1 cellular context compared by ENCODE assay signal in the genomic region with DNA sequence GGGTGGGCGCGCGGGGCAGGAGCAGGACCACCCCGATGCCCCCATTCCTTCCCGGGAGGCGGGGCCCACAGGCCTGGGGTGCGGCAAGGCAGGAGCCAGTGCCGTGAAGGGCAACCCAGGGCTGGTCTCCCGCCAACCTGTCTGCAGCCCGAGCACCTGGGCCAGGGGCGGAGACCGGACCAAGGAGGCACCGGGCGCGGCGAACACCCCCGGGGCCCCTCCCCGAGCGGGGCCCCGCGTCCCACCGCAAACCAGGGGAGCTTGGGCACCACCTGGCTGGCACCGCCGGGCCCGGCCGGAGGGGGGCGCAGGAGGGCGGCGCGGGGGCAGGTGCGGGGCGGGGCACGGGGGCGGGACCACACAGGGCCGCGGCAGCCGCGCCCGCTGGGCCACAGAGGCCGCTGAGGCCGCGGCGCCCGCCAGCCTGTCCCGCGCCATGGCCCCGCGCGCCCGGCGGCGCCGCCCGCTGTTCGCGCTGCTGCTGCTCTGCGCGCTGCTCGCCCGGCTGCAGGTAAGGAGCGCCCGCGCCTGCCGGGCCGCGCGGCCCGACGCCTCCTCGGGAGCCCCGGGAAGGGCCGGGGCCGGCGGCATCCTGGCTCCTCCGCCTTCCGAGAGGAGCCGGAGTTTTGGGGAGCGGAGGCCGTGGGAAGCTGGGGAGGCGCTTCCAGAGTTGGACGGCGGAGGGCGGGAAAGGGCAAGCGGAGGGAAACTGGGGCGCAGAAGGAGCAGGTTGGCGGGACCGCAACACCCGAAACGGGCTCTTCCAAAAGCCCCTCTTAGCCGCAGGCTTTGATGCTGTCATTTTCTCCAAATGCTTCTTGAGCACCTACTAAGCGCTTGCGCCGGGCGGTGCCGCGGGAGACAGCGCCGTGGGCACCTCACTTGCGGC.
TF ChIP-seq lines count a peak whose summit lies in the region.

Gene TNFRSF11A, plus strand, starts transcription at position 394 of the 889 bp plus-strand sequence. Its CDS starts 43 bp downstream, at position 437.

TF ChIP-seq in H1, 55 proteins besides CTCF, POLR2A, EP300 and RAD21 (continued from another document):
- TF ChIP-seq CHD2 (IDR thresholded peaks at IDR 0.05; ENCODE audit: low read length) (no peak), POU5F1 (IDR thresholded peaks at IDR 0.05; ENCODE audit: low read depth, low read length) (no peak), POLR2AphosphoS5 (IDR thresholded peaks at IDR 0.05; ENCODE audit: low read depth, low read length) (peak; percentile 21), PHF8 (conservative IDR thresholded peaks at IDR 0.05; ENCODE audit: low read depth, low read length) (peak; percentile 74), SIN3A (conservative IDR thresholded peaks at IDR 0.05 in 1 of 2, IDR thresholded peaks at IDR 0.05 in 1 of 2; ENCODE audit: low read depth in 1 of 2, low read length in 2 of 2) (peak; percentile 18 to 42; a peak in 1 of 4 replicates), ASH2L (IDR thresholded peaks at IDR 0.05; ENCODE audit: low read length) (no peak), TAF7 (optimal IDR thresholded peaks at IDR 0.05; ENCODE audit: borderline replicate concordance, low read depth, low read length) (peak; percentile 85), GTF2F1 (IDR thresholded peaks at IDR 0.05; ENCODE audit: borderline replicate concordance, low read depth, low read length) (no peak)
- TF ChIP-seq, protein P1, sequence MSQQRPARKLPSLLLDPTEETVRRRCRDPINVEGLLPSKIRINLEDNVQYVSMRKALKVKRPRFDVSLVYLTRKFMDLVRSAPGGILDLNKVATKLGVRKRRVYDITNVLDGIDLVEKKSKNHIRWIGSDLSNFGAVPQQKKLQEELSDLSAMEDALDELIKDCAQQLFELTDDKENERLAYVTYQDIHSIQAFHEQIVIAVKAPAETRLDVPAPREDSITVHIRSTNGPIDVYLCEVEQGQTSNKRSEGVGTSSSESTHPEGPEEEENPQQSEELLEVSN (IDR thresholded peaks at IDR 0.05), result peak; percentile 52; the same call in 1 of the 2 replicates
TF ChIP-seq in H1: peak in this region for 10.
